ENCODE assay signal across 15 cellular contexts in the genomic region with DNA sequence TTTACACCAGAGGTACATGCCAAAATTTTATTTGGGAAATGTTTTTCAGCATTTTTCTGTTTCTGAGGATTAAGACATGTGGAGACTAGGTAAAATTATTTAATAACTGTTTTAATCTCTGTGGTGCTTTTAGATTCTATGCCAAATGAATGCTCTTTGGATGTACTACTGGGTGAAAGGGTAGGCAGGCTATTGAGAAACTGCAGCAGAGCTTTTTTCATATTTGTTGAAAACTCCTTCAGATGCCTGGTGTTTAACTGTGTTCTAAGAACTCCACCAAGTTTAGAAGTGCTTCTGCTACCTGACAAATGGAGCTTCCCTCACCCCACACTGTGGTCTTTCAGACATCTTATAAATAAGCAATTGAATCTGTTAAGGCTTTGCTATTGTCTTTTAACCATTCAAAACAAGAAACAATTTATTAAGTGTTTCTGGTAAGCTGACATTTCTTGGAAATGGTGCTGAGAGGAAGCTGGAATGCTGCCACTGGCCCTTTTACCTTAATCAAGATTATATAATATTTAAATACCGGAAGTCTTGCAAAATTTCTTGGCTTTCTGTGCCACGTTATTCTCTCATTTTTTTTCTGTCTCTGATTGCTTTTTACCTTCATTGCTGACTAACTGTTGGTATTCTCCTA. TPM values are rescaled to one million over a fixed set of nuclear protein-coding genes. Genes with fewer than 3 reads are reported as not detected.
"Had no signal": no experiment of that assay in that cellular context is flagged by ENCODE, and none has a peak within 500 bp of the region (broad histone marks: within the 10 kb centered on the region; RNA-seq: fewer than 3 reads in every experiment).

No MANE protein-coding gene starts in this region.

- H3K36me3 ChIP-seq: thyroid gland, uterus had no signal

- H3K9me3 ChIP-seq: thyroid gland, uterus had no signal

- H3K4me1 ChIP-seq: thyroid gland, uterus had no signal

- H3K4me3 ChIP-seq: thyroid gland, uterus had no signal

- ATAC-seq: stimulated activated naive CD8-positive, alpha-beta T cell treated with anti-CD3 and anti-CD28 coated beads, Interleukin-15, amount 100 ng/mL, for 72 hours had no signal

- DNase-seq: activated B cell treated with CpG ODN at 0.5 μM for 24 hours; activated effector memory CD4-positive, alpha-beta T cell treated with anti-CD3 and anti-CD28 coated beads, Interleukin-2, amount 50 U/mL, for 16 hours; activated T-cell treated with anti-CD3 and anti-CD28 coated beads, Interleukin-2, amount 50 U/mL, for 1 hour; dermis blood vessel endothelial cell; head of caudate nucleus; mesenchymal stem cell; stimulated activated CD4-positive, alpha-beta T cell treated with anti-CD3 and anti-CD28 coated beads, Interleukin-4, amount 100 ng/mL, for 4 hours; stimulated activated naive CD8-positive, alpha-beta T cell treated with anti-CD3 and anti-CD28 coated beads, Interleukin-15, amount 100 ng/mL, for 72 hours; T1000; thyroid gland; uterus had no signal

- H3K27ac ChIP-seq: thyroid gland had no signal

- H3K27me3 ChIP-seq: thyroid gland, uterus had no signal

RNA-seq across cellular contexts. Expression of gene CYSLTR1, which starts 51.2 kb away (rescaled TPM):
- total RNA-seq: dermis blood vessel endothelial cell, epithelial cell of proximal tubule, fibroblast of villous mesenchyme, osteocyte had no signal
- polyA plus RNA-seq: neural cell had no signal
